2 cellular contexts compared by ENCODE assay signal in the genomic region with DNA sequence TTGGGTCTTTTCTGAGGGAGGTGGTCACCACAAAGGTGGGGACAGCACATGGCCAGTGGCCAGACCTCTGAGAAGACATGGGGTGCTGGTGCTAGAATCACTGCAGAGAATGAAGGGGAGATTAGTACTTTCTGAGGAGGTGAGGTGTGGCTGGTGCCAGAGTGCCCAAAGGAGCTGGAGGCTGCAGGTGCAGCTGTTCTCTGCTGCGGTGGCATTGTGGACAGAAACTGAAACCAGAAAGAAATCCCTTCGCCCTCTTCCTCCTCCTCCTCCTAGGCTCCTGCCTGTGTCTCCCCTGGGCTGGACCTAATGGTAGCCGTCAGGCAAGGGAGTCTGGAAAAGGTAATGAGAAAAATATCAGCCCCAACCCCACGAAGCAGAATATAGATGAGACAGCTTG.
TF ChIP-seq lines count a peak whose summit lies in the region.

No MANE protein-coding gene starts in this region.

TF ChIP-seq in HepG2, 621 proteins besides CTCF, POLR2A, EP300 and RAD21:
- peak; percentile 80 for TF ChIP-seq RBM22 (optimal IDR thresholded peaks at IDR 0.05; ENCODE audit: low read length)
- no peak for TF ChIP-seq PRMT3 (CRISPR knock-in tag; IDR thresholded peaks at IDR 0.05; ENCODE audit: borderline replicate concordance, low read depth)

TF ChIP-seq in H1, 55 proteins besides CTCF, POLR2A, EP300 and RAD21:
- TF ChIP-seq TBP (IDR thresholded peaks at IDR 0.05; ENCODE audit: low read depth, low read length), result no peak
- TF ChIP-seq RNF2 (IDR thresholded peaks at IDR 0.05; ENCODE audit: borderline replicate concordance, low read depth, low read length, missing control alignments, poor library complexity, severe bottlenecking), result no peak
- TF ChIP-seq, protein P1, sequence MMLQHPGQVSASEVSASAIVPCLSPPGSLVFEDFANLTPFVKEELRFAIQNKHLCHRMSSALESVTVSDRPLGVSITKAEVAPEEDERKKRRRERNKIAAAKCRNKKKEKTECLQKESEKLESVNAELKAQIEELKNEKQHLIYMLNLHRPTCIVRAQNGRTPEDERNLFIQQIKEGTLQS (IDR thresholded peaks at IDR 0.05; ENCODE audit: insufficient read depth, low read depth, low read length), result no peak
- TF ChIP-seq KDM5A (IDR thresholded peaks at IDR 0.05; ENCODE audit: low read length), result no peak
- no peak for TF ChIP-seq SAP30 (IDR thresholded peaks at IDR 0.05; ENCODE audit: insufficient read depth, insufficient replicate concordance, low read length)
- no peak for TF ChIP-seq ASH2L (IDR thresholded peaks at IDR 0.05; ENCODE audit: low read length)
- no peak for TF ChIP-seq JUN (IDR thresholded peaks at IDR 0.05; ENCODE audit: low read depth, low read length)
- TF ChIP-seq SP1 (IDR thresholded peaks at IDR 0.05; ENCODE audit: low read depth, low read length), result no peak
- TF ChIP-seq, protein P2, sequence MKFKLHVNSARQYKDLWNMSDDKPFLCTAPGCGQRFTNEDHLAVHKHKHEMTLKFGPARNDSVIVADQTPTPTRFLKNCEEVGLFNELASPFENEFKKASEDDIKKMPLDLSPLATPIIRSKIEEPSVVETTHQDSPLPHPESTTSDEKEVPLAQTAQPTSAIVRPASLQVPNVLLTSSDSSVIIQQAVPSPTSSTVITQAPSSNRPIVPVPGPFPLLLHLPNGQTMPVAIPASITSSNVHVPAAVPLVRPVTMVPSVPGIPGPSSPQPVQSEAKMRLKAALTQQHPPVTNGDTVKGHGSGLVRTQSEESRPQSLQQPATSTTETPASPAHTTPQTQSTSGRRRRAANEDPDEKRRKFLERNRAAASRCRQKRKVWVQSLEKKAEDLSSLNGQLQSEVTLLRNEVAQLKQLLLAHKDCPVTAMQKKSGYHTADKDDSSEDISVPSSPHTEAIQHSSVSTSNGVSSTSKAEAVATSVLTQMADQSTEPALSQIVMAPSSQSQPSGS (IDR thresholded peaks at IDR 0.05; ENCODE audit: low read length), result no peak
- no peak for TF ChIP-seq RFX5 (IDR thresholded peaks at IDR 0.05; ENCODE audit: borderline replicate concordance, low read depth, low read length)
- no peak for TF ChIP-seq CREB1 (IDR thresholded peaks at IDR 0.05)
- no peak for TF ChIP-seq CTBP2 (IDR thresholded peaks at IDR 0.05; ENCODE audit: borderline replicate concordance, insufficient read depth, insufficient read length, low read length)
